In the genomic region with DNA sequence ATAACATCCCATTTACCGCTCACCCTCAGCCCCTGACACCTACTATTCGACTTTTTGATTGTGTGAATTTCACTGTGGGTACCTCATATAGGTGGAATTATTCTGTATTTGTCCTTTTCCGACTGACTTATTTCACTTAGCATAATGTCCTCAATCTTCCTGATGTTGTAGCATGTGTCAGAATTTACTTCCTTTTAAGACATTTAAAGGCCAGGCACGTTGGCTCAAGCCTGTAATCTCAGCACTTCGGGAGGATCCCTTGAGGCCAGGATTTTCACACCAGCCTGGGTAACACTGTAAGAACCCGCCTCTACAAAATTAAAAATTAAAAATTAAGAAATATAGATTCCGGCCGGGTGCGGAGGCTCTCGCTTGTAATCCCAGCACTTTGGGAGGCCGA, we compare ENCODE assay signal across 16 cellular contexts.
"Had no signal": no experiment of that assay in that cellular context is flagged by ENCODE, and none has a peak within 500 bp of the region (broad histone marks: within the 10 kb centered on the region; RNA-seq: fewer than 3 reads in every experiment).

No MANE protein-coding gene starts in this region.

- H3K4me2 ChIP-seq: smooth muscle cell had no signal

- ATAC-seq: gastrocnemius medialis, heart right ventricle had no signal

- H3K9me3 Mint-ChIP-seq: naive B cell, nephron had no signal

- H3K9me3 ChIP-seq: esophagus muscularis mucosa, gastrocnemius medialis, heart right ventricle, left ventricle myocardium inferior, right atrium auricular region had no signal

- H3K4me1 Mint-ChIP-seq: nephron had no signal

- H3K27me3 ChIP-seq: esophagus muscularis mucosa, gastrocnemius medialis, heart right ventricle, right atrium auricular region had no signal

- H3K4me1 ChIP-seq: esophagus muscularis mucosa, gastrocnemius medialis, heart right ventricle, left ventricle myocardium inferior, right atrium auricular region had no signal

- H3K27ac ChIP-seq: epithelial cell of prostate, esophagus muscularis mucosa, gastrocnemius medialis, heart right ventricle, left ventricle myocardium inferior, right atrium auricular region had no signal

- H3K4me3 Mint-ChIP-seq: naive B cell, nephron had no signal

- H3K27me3 Mint-ChIP-seq: naive B cell had no signal

- H3K36me3 ChIP-seq: right atrium auricular region had no signal

- H3K27ac Mint-ChIP-seq: nephron had no signal

- DNase-seq: effector memory CD4-positive, alpha-beta T cell; gastrocnemius medialis; heart right ventricle; islet precursor cell; left ventricle myocardium inferior; mesenchymal stem cell; midbrain; naive B cell; stimulated activated CD4-positive, alpha-beta T cell treated with anti-CD3 and anti-CD28 coated beads, Interleukin-2, amount 100 ng/mL, for 48 hours; stimulated activated naive CD4-positive, alpha-beta T cell treated with Interleukin-2 at 50 U/mL for 16 hours had no signal

- H3K4me3 ChIP-seq: esophagus muscularis mucosa, gastrocnemius medialis, heart right ventricle, lung, smooth muscle cell had no signal
